In genomic region chr7:103446046-103446520, GRCh38 we compare ENCODE assay signal across 8 cellular contexts. TPM values are rescaled to one million over a fixed set of nuclear protein-coding genes. Genes with fewer than 3 reads are reported as not detected.
DNase-seq lines count a peak whose midpoint lies in the region; ATAC-seq and TF ChIP-seq lines count a peak whose summit lies in the region.

Gene SLC26A5 (minus strand): TSS chr7:103446207. CDS start chr7:103421514, 24,693 bp downstream.

- H3K9me3 ChIP-seq in testis, result no peaks in the 10 kb centered on the region

- no peak for TF ChIP-seq POLR2A in testis (IDR thresholded peaks at IDR 0.05)

- no peak for DNase-seq in activated CD8-positive, alpha-beta memory T cell treated with anti-CD3 and anti-CD28 coated beads, Interleukin-2, amount 10 ng/mL, durations not matched to agents 7 days and 5 days
- no peak for DNase-seq in activated CD8-positive, alpha-beta memory T cell treated with anti-CD3 and anti-CD28 coated beads for 24 hours
- DNase-seq in NCI-H1105 treated with DMSO at 0.1 percent for 48 hours (lab: John Stamatoyannopoulos, UW) (peak; percentile 47), astrocyte of the hippocampus (ENCODE audit: low read depth, low spot score) (peak; percentile 26), kidney epithelial cell (ENCODE audit: low read depth) (no peak), testis (peak; percentile 25), ACHN (no peak)

- H3K27me3 Mint-ChIP-seq in activated CD8-positive, alpha-beta memory T cell treated with anti-CD3 and anti-CD28 coated beads, Interleukin-2, amount 10 ng/mL, durations not matched to agents 7 days and 5 days, result peaks cover 84% of the 10 kb centered on the region

- ATAC-seq in activated CD8-positive, alpha-beta memory T cell treated with anti-CD3 and anti-CD28 coated beads, Interleukin-2, amount 10 ng/mL, durations not matched to agents 7 days and 5 days, result peak; percentile 83
- no peak for ATAC-seq in HG02571 (IDR thresholded peaks at IDR 0.05; ENCODE audit: unreplicated experiment)

- H3K4me1 Mint-ChIP-seq in activated CD8-positive, alpha-beta memory T cell treated with anti-CD3 and anti-CD28 coated beads, Interleukin-2, amount 10 ng/mL, durations not matched to agents 7 days and 5 days, result peaks cover 9% of the 10 kb centered on the region

- H3K4me3 ChIP-seq in kidney epithelial cell (ENCODE audit: low read depth, low read length) (peak within 1 kb of the TSS; percentile 3), testis (peak within 1 kb of the TSS; percentile 48 to 59)

- H3K27ac ChIP-seq in testis, result no peak within 1 kb of the TSS

- no peaks in the 10 kb centered on the region for H3K36me3 Mint-ChIP-seq in activated CD8-positive, alpha-beta memory T cell treated with anti-CD3 and anti-CD28 coated beads, Interleukin-2, amount 10 ng/mL, durations not matched to agents 7 days and 5 days

- H3K36me3 ChIP-seq in kidney epithelial cell (ENCODE audit: control insufficient read depth, insufficient read depth, low read length), result no peaks in the 10 kb centered on the region
- H3K36me3 ChIP-seq in testis (ENCODE audit: low read depth, missing control alignments), result no peaks in the 10 kb centered on the region

- peak within 1 kb of the TSS; percentile 52 for H3K4me3 Mint-ChIP-seq in activated CD8-positive, alpha-beta memory T cell treated with anti-CD3 and anti-CD28 coated beads, Interleukin-2, amount 10 ng/mL, durations not matched to agents 7 days and 5 days

- no peaks in the 10 kb centered on the region for H3K9me3 Mint-ChIP-seq in activated CD8-positive, alpha-beta memory T cell treated with anti-CD3 and anti-CD28 coated beads, Interleukin-2, amount 10 ng/mL, durations not matched to agents 7 days and 5 days (ENCODE audit: low read depth)

- H3K27ac Mint-ChIP-seq in activated CD8-positive, alpha-beta memory T cell treated with anti-CD3 and anti-CD28 coated beads, Interleukin-2, amount 10 ng/mL, durations not matched to agents 7 days and 5 days, result no peak within 1 kb of the TSS

- H3K27me3 ChIP-seq in kidney epithelial cell (ENCODE audit: control insufficient read depth, insufficient read depth, low read length) (peaks cover 23% of the 10 kb centered on the region), testis (no peaks in the 10 kb centered on the region)

- H3K4me1 ChIP-seq in testis, result peaks cover 5% of the 10 kb centered on the region

- CTCF ChIA-PET in activated CD8-positive, alpha-beta memory T cell treated with anti-CD3 and anti-CD28 coated beads, Interleukin-2, amount 10 ng/mL, durations not matched to agents 7 days and 5 days (lab: Charles Lee), result interaction anchor here (0.7 to 1.3 kb wide), 3 partner anchors 13 to 1035 kb away, joined by 3 read pairs; no protein-coding TSS in a partner anchor

- WGBS in testis, 2 donors, result 1 to 6% methylated on average over 7 to 43 of the region's 54 CpGs

- intact Hi-C loops in testis (cut with DNase I; ENCODE audit: low total_unique reads), result no loop called here

- in situ Hi-C loops in ACHN (cut with HindIII; ENCODE audit: low pct_ligation_motif_present, low pct_unique_long_range_greater_than_20kb, low sequenced_read_pairs), result no loop called here

- TF ChIP-seq CTCF in kidney epithelial cell (IDR thresholded peaks at IDR 0.05; ENCODE audit: insufficient read depth, low read length, poor library complexity, severe bottlenecking) (no peak), testis (IDR thresholded peaks at IDR 0.05) (no peak)

RNA-seq across cellular contexts. Expression of gene SLC26A5, which starts in this region (rescaled TPM):
- total RNA-seq in activated CD8-positive, alpha-beta memory T cell treated with anti-CD3 and anti-CD28 coated beads, Interleukin-2, amount 10 ng/mL, durations not matched to agents 7 days and 5 days, result not detected
- total RNA-seq in kidney epithelial cell (0.07 TPM in 1 of 2 replicates, not detected in the other), testis (1 to 10 TPM; 1.3 to 1.7 TPM)
- 0.41 TPM for polyA plus RNA-seq in testis (ENCODE audit: insufficient read depth, low read depth, low replicate concordance)

Comparison
In these comparisons a context has a peak if more than half of its experiments do, and no peak if none do; other contexts are left out.
1. Peak in ATAC-seq in activated CD8-positive, alpha-beta memory T cell treated with anti-CD3 and anti-CD28 coated beads, Interleukin-2, amount 10 ng/mL, durations not matched to agents 7 days and 5 days; RNA of the gene not detected or under 1 TPM.
2. DNase-seq: peak in NCI-H1105 treated with DMSO at 0.1 percent for 48 hours (single experiment), astrocyte of the hippocampus (single experiment) and testis (single experiment); none in activated CD8-positive, alpha-beta memory T cell treated with anti-CD3 and anti-CD28 coated beads, Interleukin-2, amount 10 ng/mL, durations not matched to agents 7 days and 5 days (single experiment), activated CD8-positive, alpha-beta memory T cell treated with anti-CD3 and anti-CD28 coated beads for 24 hours (single experiment), kidney epithelial cell (single experiment) and ACHN (single experiment).